ENCODE assay signal across 1 cellular context in the genomic region with DNA sequence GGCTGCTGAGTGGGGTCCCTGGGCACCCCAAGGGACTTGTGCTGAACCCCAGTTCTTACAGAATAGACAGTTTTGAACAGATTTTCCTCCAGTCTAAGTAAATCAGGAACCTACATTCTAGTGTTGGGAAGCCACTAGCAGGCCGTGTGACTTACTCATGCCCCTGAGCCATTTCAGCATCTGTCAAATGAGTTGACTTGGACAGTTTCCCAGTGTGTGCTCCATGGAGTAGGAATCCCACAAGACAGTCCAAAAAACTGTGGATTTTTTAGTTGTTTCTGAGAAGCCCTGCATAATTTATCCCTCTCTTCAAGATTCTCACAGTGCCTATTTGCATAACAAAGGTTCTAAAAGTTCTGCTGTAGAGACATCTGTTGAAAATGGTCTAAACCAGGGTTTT.
TF ChIP-seq lines count a peak whose summit lies in the region.

No MANE protein-coding gene starts in this region.

TF ChIP-seq in SK-N-SH, 30 proteins besides CTCF, POLR2A, EP300 and RAD21 (continued from another document):
- TF ChIP-seq, protein P1, sequence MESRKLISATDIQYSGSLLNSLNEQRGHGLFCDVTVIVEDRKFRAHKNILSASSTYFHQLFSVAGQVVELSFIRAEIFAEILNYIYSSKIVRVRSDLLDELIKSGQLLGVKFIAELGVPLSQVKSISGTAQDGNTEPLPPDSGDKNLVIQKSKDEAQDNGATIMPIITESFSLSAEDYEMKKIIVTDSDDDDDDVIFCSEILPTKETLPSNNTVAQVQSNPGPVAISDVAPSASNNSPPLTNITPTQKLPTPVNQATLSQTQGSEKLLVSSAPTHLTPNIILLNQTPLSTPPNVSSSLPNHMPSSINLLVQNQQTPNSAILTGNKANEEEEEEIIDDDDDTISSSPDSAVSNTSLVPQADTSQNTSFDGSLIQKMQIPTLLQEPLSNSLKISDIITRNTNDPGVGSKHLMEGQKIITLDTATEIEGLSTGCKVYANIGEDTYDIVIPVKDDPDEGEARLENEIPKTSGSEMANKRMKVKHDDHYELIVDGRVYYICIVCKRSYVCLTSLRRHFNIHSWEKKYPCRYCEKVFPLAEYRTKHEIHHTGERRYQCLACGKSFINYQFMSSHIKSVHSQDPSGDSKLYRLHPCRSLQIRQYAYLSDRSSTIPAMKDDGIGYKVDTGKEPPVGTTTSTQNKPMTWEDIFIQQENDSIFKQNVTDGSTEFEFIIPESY (IDR thresholded peaks at IDR 0.05; ENCODE audit: borderline replicate concordance, low read depth) = no peak
- peak; percentile 38; the same call in 1 of the 2 replicates for TF ChIP-seq MXI1 (IDR thresholded peaks at IDR 0.05; ENCODE audit: low read depth, low read length)
- no peak for TF ChIP-seq CHD2 (IDR thresholded peaks at IDR 0.05; ENCODE audit: low read length, partially characterized antibody)
- no peak for TF ChIP-seq TAF1 (IDR thresholded peaks at IDR 0.05; ENCODE audit: borderline replicate concordance, low read depth, low read length)
- no peak for TF ChIP-seq SMC3 (IDR thresholded peaks at IDR 0.05; ENCODE audit: low read depth, low read length)
- TF ChIP-seq, protein P2, sequence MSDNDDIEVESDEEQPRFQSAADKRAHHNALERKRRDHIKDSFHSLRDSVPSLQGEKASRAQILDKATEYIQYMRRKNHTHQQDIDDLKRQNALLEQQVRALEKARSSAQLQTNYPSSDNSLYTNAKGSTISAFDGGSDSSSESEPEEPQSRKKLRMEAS (IDR thresholded peaks at IDR 0.05; ENCODE audit: low read depth) = 0 out of 2 replicates have a peak, but pooled peaks have one; percentile 20
- TF ChIP-seq, protein P3, sequence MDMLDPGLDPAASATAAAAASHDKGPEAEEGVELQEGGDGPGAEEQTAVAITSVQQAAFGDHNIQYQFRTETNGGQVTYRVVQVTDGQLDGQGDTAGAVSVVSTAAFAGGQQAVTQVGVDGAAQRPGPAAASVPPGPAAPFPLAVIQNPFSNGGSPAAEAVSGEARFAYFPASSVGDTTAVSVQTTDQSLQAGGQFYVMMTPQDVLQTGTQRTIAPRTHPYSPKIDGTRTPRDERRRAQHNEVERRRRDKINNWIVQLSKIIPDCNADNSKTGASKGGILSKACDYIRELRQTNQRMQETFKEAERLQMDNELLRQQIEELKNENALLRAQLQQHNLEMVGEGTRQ (IDR thresholded peaks at IDR 0.05; ENCODE audit: borderline replicate concordance, low read depth, low read length) = no peak
- TF ChIP-seq EZH2phosphoT487 (IDR thresholded peaks at IDR 0.05; ENCODE audit: borderline replicate concordance, low read depth) = no peak
- no peak for TF ChIP-seq ELF1 (IDR thresholded peaks at IDR 0.05)
- peak; percentile 84 for TF ChIP-seq TCF12 (IDR thresholded peaks at IDR 0.05)
- TF ChIP-seq RXRA (IDR thresholded peaks at IDR 0.05; ENCODE audit: borderline replicate concordance, low read depth) = no peak
- no peak for TF ChIP-seq RCOR1 (IDR thresholded peaks at IDR 0.05; ENCODE audit: low read length)
- TF ChIP-seq JUND (IDR thresholded peaks at IDR 0.05) = peak; percentile 34; the same call in 1 of the 2 replicates
- TF ChIP-seq, protein P4, sequence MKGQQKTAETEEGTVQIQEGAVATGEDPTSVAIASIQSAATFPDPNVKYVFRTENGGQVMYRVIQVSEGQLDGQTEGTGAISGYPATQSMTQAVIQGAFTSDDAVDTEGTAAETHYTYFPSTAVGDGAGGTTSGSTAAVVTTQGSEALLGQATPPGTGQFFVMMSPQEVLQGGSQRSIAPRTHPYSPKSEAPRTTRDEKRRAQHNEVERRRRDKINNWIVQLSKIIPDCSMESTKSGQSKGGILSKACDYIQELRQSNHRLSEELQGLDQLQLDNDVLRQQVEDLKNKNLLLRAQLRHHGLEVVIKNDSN (IDR thresholded peaks at IDR 0.05; ENCODE audit: borderline replicate concordance, low read depth) = no peak
- TF ChIP-seq TEAD4 (IDR thresholded peaks at IDR 0.05; ENCODE audit: borderline replicate concordance, insufficient read depth) = no peak
- no peak for TF ChIP-seq NRF1 (IDR thresholded peaks at IDR 0.05; ENCODE audit: low read depth, low read length)
- TF ChIP-seq, protein P5, sequence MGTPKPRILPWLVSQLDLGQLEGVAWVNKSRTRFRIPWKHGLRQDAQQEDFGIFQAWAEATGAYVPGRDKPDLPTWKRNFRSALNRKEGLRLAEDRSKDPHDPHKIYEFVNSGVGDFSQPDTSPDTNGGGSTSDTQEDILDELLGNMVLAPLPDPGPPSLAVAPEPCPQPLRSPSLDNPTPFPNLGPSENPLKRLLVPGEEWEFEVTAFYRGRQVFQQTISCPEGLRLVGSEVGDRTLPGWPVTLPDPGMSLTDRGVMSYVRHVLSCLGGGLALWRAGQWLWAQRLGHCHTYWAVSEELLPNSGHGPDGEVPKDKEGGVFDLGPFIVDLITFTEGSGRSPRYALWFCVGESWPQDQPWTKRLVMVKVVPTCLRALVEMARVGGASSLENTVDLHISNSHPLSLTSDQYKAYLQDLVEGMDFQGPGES (IDR thresholded peaks at IDR 0.05; ENCODE audit: low read depth, low read length) = no peak
- no peak for TF ChIP-seq GABPA (IDR thresholded peaks at IDR 0.05; ENCODE audit: low read depth)
- TF ChIP-seq RFX5 (IDR thresholded peaks at IDR 0.05; ENCODE audit: low read length) = no peak
- no peak for TF ChIP-seq SIN3A (IDR thresholded peaks at IDR 0.05; ENCODE audit: borderline replicate concordance, low read depth, low read length)
- peak; percentile 58; the same call in 1 of the 2 replicates for TF ChIP-seq FOSL2 (IDR thresholded peaks at IDR 0.05; ENCODE audit: borderline replicate concordance, low read depth)
- TF ChIP-seq, protein P6, sequence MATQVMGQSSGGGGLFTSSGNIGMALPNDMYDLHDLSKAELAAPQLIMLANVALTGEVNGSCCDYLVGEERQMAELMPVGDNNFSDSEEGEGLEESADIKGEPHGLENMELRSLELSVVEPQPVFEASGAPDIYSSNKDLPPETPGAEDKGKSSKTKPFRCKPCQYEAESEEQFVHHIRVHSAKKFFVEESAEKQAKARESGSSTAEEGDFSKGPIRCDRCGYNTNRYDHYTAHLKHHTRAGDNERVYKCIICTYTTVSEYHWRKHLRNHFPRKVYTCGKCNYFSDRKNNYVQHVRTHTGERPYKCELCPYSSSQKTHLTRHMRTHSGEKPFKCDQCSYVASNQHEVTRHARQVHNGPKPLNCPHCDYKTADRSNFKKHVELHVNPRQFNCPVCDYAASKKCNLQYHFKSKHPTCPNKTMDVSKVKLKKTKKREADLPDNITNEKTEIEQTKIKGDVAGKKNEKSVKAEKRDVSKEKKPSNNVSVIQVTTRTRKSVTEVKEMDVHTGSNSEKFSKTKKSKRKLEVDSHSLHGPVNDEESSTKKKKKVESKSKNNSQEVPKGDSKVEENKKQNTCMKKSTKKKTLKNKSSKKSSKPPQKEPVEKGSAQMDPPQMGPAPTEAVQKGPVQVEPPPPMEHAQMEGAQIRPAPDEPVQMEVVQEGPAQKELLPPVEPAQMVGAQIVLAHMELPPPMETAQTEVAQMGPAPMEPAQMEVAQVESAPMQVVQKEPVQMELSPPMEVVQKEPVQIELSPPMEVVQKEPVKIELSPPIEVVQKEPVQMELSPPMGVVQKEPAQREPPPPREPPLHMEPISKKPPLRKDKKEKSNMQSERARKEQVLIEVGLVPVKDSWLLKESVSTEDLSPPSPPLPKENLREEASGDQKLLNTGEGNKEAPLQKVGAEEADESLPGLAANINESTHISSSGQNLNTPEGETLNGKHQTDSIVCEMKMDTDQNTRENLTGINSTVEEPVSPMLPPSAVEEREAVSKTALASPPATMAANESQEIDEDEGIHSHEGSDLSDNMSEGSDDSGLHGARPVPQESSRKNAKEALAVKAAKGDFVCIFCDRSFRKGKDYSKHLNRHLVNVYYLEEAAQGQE (IDR thresholded peaks at IDR 0.05; ENCODE audit: low read depth, low read length) = no peak
- TF ChIP-seq NFIC (IDR thresholded peaks at IDR 0.05; ENCODE audit: borderline replicate concordance) = peak; percentile 86
- TF ChIP-seq MEF2A (IDR thresholded peaks at IDR 0.05; ENCODE audit: borderline replicate concordance, low read depth) = no peak
